Comparison of ENCODE assay signal across 18 cellular contexts in genomic region chr12:123986374-123986920, GRCh38. TPM values are rescaled to one million over a fixed set of nuclear protein-coding genes. Genes with fewer than 3 reads are reported as not detected.
DNase-seq lines count a peak whose midpoint lies in the region; ATAC-seq, FAIRE-seq and TF ChIP-seq lines count a peak whose summit lies in the region.
"Had no signal": no experiment of that assay in that cellular context is flagged by ENCODE, and none has a peak within 500 bp of the region (broad histone marks: within the 10 kb centered on the region; RNA-seq: fewer than 3 reads in every experiment).

No MANE protein-coding gene starts in this region.

- H3K27me3 ChIP-seq in astrocyte (ENCODE audit: insufficient read depth, low read length), result no peaks in the 10 kb centered on the region
- no peaks in the 10 kb centered on the region for H3K27me3 ChIP-seq in left ventricle myocardium inferior (ENCODE audit: low read depth)
- H3K27me3 ChIP-seq: sigmoid colon, suprapubic skin had no signal

- H3K9me3 Mint-ChIP-seq in astrocyte (ENCODE audit: unreplicated experiment), result no peaks in the 10 kb centered on the region
- no peaks in the 10 kb centered on the region for H3K9me3 Mint-ChIP-seq in nephron
- H3K9me3 Mint-ChIP-seq in type B pancreatic cell, result no peaks in the 10 kb centered on the region
- H3K9me3 Mint-ChIP-seq in activated T-cell treated with anti-CD3 and anti-CD28 coated beads, Interleukin-2, amount 50 U/mL, for 72 hours, result no peaks in the 10 kb centered on the region
- H3K9me3 Mint-ChIP-seq: activated T-helper 2 cell treated with anti-CD3 and anti-CD28 coated beads, Interferon-gamma antibody, Interleukin-2, Interleukin-4, amounts not matched to agents 10 μg/mL and 5 μg/mL and 100 μg/mL, durations not matched to agents 14 hours and 24 hours and 36 hours had no signal

- no peak overlapping the region for H3K4me3 ChIP-seq in astrocyte (ENCODE audit: insufficient read depth, low read depth, low read length)
- H3K4me3 ChIP-seq in left ventricle myocardium inferior, result no peak overlapping the region
- H3K4me3 ChIP-seq: sigmoid colon, suprapubic skin had no signal

- peaks cover 10% of the 10 kb centered on the region for H3K36me3 Mint-ChIP-seq in astrocyte (ENCODE audit: low read depth, unreplicated experiment)
- H3K36me3 Mint-ChIP-seq in nephron (ENCODE audit: low read depth), result peaks cover 48% of the 10 kb centered on the region
- peaks cover 25% of the 10 kb centered on the region for H3K36me3 Mint-ChIP-seq in type B pancreatic cell
- H3K36me3 Mint-ChIP-seq in activated T-cell treated with anti-CD3 and anti-CD28 coated beads, Interleukin-2, amount 50 U/mL, for 72 hours (ENCODE audit: insufficient read depth in 2 of 2), result peaks cover 2 to 16% of the 10 kb centered on the region in 2 donors

- H4K20me1 ChIP-seq in astrocyte (ENCODE audit: insufficient read depth, low read length), result peaks cover 82% of the 10 kb centered on the region

- H3K36me3 ChIP-seq in astrocyte (ENCODE audit: insufficient read depth, low read length) (peaks cover 10% of the 10 kb centered on the region), left ventricle myocardium inferior (peaks cover 25% of the 10 kb centered on the region)

- no peak overlapping the region for H3K9ac ChIP-seq in astrocyte (ENCODE audit: low read length)

- peaks cover 43% of the 10 kb centered on the region for H3K79me2 ChIP-seq in astrocyte (ENCODE audit: insufficient read depth, low read length)

- H3K4me1 Mint-ChIP-seq in astrocyte (ENCODE audit: low read depth, unreplicated experiment), result peaks cover 34% of the 10 kb centered on the region
- H3K4me1 Mint-ChIP-seq in nephron, result peaks cover 44% of the 10 kb centered on the region
- H3K4me1 Mint-ChIP-seq in type B pancreatic cell (ENCODE audit: unreplicated experiment), result peaks cover 53% of the 10 kb centered on the region
- peaks cover 29% of the 10 kb centered on the region for H3K4me1 Mint-ChIP-seq in activated T-cell treated with anti-CD3 and anti-CD28 coated beads, Interleukin-2, amount 50 U/mL, for 72 hours (ENCODE audit: low read depth)

- no peak for FAIRE-seq in astrocyte (lab: Jason Lieb, UNC)
- FAIRE-seq: frontal cortex, HepG2 had no signal

- intact Hi-C loops in left ventricle myocardium inferior (cut with micrococcal nuclease), result loop anchor here (10.0 kb wide), 1 partner anchor 82 kb away; no protein-coding TSS in a partner anchor

- H3K9me3 ChIP-seq in astrocyte (ENCODE audit: insufficient read depth, low read depth, low read length) (no peaks in the 10 kb centered on the region), left ventricle myocardium inferior (replicated peaks) (no peaks in the 10 kb centered on the region)
- H3K9me3 ChIP-seq: sigmoid colon, suprapubic skin had no signal

- H3K4me3 Mint-ChIP-seq in astrocyte (ENCODE audit: unreplicated experiment), result no peak overlapping the region
- no peak overlapping the region for H3K4me3 Mint-ChIP-seq in nephron
- no peak overlapping the region for H3K4me3 Mint-ChIP-seq in type B pancreatic cell
- no peak overlapping the region for H3K4me3 Mint-ChIP-seq in activated T-cell treated with anti-CD3 and anti-CD28 coated beads, Interleukin-2, amount 50 U/mL, for 72 hours

- ATAC-seq in GM18868 (IDR thresholded peaks at IDR 0.05; ENCODE audit: unreplicated experiment), result no peak
- ATAC-seq in activated T-cell treated with anti-CD3 and anti-CD28 coated beads, Interleukin-2, amount 50 U/mL, for 72 hours (replicated peaks in 1 of 2), result no peak
- ATAC-seq: HepG2 had no signal

- DNase-seq in astrocyte (ENCODE audit: low read depth) (no peak), left ventricle myocardium inferior (no peak), type B pancreatic cell (ENCODE audit: extremely low spot score, unreplicated experiment) (no peak), NCI-H2029 (lab: John Stamatoyannopoulos, UW) (no peak)
- no peak for DNase-seq in activated T-cell treated with anti-CD3 and anti-CD28 coated beads, Interleukin-2, amount 50 U/mL, for 72 hours
- DNase-seq: activated CD8-positive, alpha-beta memory T cell treated with anti-CD3 and anti-CD28 coated beads for 24 hours; amniotic stem cell; GOT3; mesendoderm; NCI-H526; sigmoid colon; stimulated activated CD4-positive, alpha-beta T cell treated with anti-CD3 and anti-CD28 coated beads, Interleukin-4, amount 100 ng/mL, for 24 hours had no signal

- no peaks in the 10 kb centered on the region for H3K27me3 Mint-ChIP-seq in astrocyte (ENCODE audit: low read depth, unreplicated experiment)
- H3K27me3 Mint-ChIP-seq in nephron (ENCODE audit: low read depth), result no peaks in the 10 kb centered on the region
- H3K27me3 Mint-ChIP-seq in type B pancreatic cell, result no peaks in the 10 kb centered on the region
- no peaks in the 10 kb centered on the region for H3K27me3 Mint-ChIP-seq in activated T-cell treated with anti-CD3 and anti-CD28 coated beads, Interleukin-2, amount 50 U/mL, for 72 hours (ENCODE audit: low read depth)

- peak overlapping the region; percentile 27 for H3K27ac Mint-ChIP-seq in astrocyte (ENCODE audit: unreplicated experiment)
- peak overlapping the region; percentile 29 to 70 (median 34) for H3K27ac Mint-ChIP-seq in nephron
- peak overlapping the region; percentile 3 for H3K27ac Mint-ChIP-seq in type B pancreatic cell
- no peak overlapping the region for H3K27ac Mint-ChIP-seq in activated T-cell treated with anti-CD3 and anti-CD28 coated beads, Interleukin-2, amount 50 U/mL, for 72 hours
- H3K27ac Mint-ChIP-seq: activated T-helper 2 cell treated with anti-CD3 and anti-CD28 coated beads, Interferon-gamma antibody, Interleukin-2, Interleukin-4, amounts not matched to agents 10 μg/mL and 5 μg/mL and 100 μg/mL, durations not matched to agents 14 hours and 24 hours and 36 hours had no signal

- TF ChIP-seq CTCF in astrocyte (IDR thresholded peaks at IDR 0.05; ENCODE audit: insufficient read depth, low read depth, low read length) (no peak), left ventricle myocardium inferior (IDR thresholded peaks at IDR 0.05; ENCODE audit: borderline replicate concordance) (no peak), nephron (IDR thresholded peaks at IDR 0.05; ENCODE audit: unreplicated experiment in 3 of 3) (no peak), type B pancreatic cell (conservative IDR thresholded peaks at IDR 0.05) (no peak)

- no peak overlapping the region for H3K4me2 ChIP-seq in astrocyte (ENCODE audit: low read length)

- H3K4me1 ChIP-seq in astrocyte (ENCODE audit: insufficient read depth, low read length) (peaks cover 11% of the 10 kb centered on the region), left ventricle myocardium inferior (peaks cover 93% of the 10 kb centered on the region)

- H3K27ac ChIP-seq in astrocyte (ENCODE audit: low read depth, low read length), result no peak overlapping the region
- peak overlapping the region; percentile 76 for H3K27ac ChIP-seq in left ventricle myocardium inferior (replicated peaks)
- H3K27ac ChIP-seq: sigmoid colon, suprapubic skin had no signal

- H2AFZ ChIP-seq in astrocyte (ENCODE audit: low read depth, low read length), result no peak overlapping the region

RNA-seq across cellular contexts. Expression of gene ZNF664, which starts 13.4 kb away (rescaled TPM):
- total RNA-seq in astrocyte (67.3 and 67.6 TPM in 2 replicates), left ventricle myocardium inferior (80.7 TPM), type B pancreatic cell (ENCODE audit: low replicate concordance) (140 and 149 TPM in 2 replicates)
- total RNA-seq in activated T-cell treated with anti-CD3 and anti-CD28 coated beads, Interleukin-2, amount 50 U/mL, for 72 hours, result 10 to 100 TPM; 63.0 to 63.6 TPM

RNA-seq across cellular contexts. Expression of gene CCDC92, which starts 13.8 kb away (rescaled TPM):
- total RNA-seq in astrocyte (38.9 and 39.8 TPM in 2 replicates), left ventricle myocardium inferior (57.2 TPM), type B pancreatic cell (ENCODE audit: low replicate concordance) (22.4 and 22.9 TPM in 2 replicates)
- total RNA-seq in activated T-cell treated with anti-CD3 and anti-CD28 coated beads, Interleukin-2, amount 50 U/mL, for 72 hours, result 10 to 100 TPM; 21.1 to 31.0 TPM
